33 cellular contexts compared by ENCODE assay signal in genomic region chr1:4140241-4140640, GRCh38.
"Had no signal": no experiment of that assay in that cellular context is flagged by ENCODE, and none has a peak within 500 bp of the region (broad histone marks: within the 10 kb centered on the region; RNA-seq: fewer than 3 reads in every experiment).

No MANE protein-coding gene starts in this region.

- H3K4me1 ChIP-seq: adrenal gland, ascending aorta had no signal

- H3K4me3 ChIP-seq: adrenal gland, ascending aorta, cardiac muscle cell had no signal

- H3K27me3 ChIP-seq: adrenal gland, ascending aorta, cardiac muscle cell had no signal

- H3K9me3 ChIP-seq: adrenal gland, ascending aorta had no signal

- H3K27ac ChIP-seq: adrenal gland, ascending aorta, cardiac muscle cell, VCaP had no signal

- DNase-seq: activated B cell treated with CpG ODN at 0.5 μM for 24 hours; activated CD4-positive, alpha-beta memory T cell treated with anti-CD3 and anti-CD28 coated beads for 36 hours; activated CD4-positive, alpha-beta T cell treated with anti-CD3 and anti-CD28 coated beads for 4 hours; activated CD4-positive, alpha-beta T cell treated with anti-CD3 and anti-CD28 coated beads, Interleukin-2, amount 10 ng/mL, durations not matched to agents 24 days and 14 days; activated CD4-positive, alpha-beta T cell treated with anti-CD3 and anti-CD28 coated beads, Interleukin-2, amount 50 U/mL, for 1 hour; activated CD4-positive, alpha-beta T cell treated with anti-CD3 and anti-CD28 coated beads, Interleukin-2, amount 50 U/mL, for 4 hours; activated CD4-positive, CD25-positive, alpha-beta regulatory T cell treated with anti-CD3 and anti-CD28 coated beads, Interleukin-2, amount 50 U/mL, for 72 hours; activated CD8-positive, alpha-beta memory T cell treated with anti-CD3 and anti-CD28 coated beads, Interleukin-2, amount 50 U/mL, for 4 hours; activated CD8-positive, alpha-beta T cell treated with anti-CD3 and anti-CD28 coated beads for 36 hours; activated effector memory CD4-positive, alpha-beta T cell treated with anti-CD3 and anti-CD28 coated beads, Interleukin-2, amount 50 U/mL, for 16 hours; activated gamma-delta T cell treated with Interleukin-2 at 50 U/mL for 16 hours; activated naive CD4-positive, alpha-beta T cell; activated naive CD4-positive, alpha-beta T cell treated with anti-CD3 and anti-CD28 coated beads for 36 hours; activated naive CD4-positive, alpha-beta T cell treated with anti-CD3 and anti-CD28 coated beads, Interleukin-2, amount 50 U/mL, for 16 hours; activated naive CD8-positive, alpha-beta T cell treated with anti-CD3 and anti-CD28 coated beads for 36 hours; activated T-cell treated with anti-CD3 and anti-CD28 coated beads for 4 hours; activated T-cell treated with anti-CD3 and anti-CD28 coated beads, Interleukin-2, amount 50 U/mL, for 1 hour; activated T-cell treated with anti-CD3 and anti-CD28 coated beads, Interleukin-2, amount 50 U/mL, for 4 hours; activated T-cell treated with anti-CD3 and anti-CD28 coated beads, Interleukin-2, amount 50 U/mL, for 72 hours; adrenal gland; amniotic stem cell; caudate nucleus; cerebellar nuclear complex; T-helper 2 cell; T-helper 9 cell had no signal

- FAIRE-seq: bronchial epithelial cell, colon, TTC549 had no signal

- ATAC-seq: activated CD8-positive, alpha-beta T cell treated with anti-CD3 and anti-CD28 coated beads for 36 hours; activated naive CD4-positive, alpha-beta T cell treated with anti-CD3 and anti-CD28 coated beads, Interleukin-2, amount 50 U/mL, for 72 hours; activated T-cell treated with anti-CD3 and anti-CD28 coated beads, Interleukin-2, amount 50 U/mL, for 4 hours; activated T-cell treated with anti-CD3 and anti-CD28 coated beads, Interleukin-2, amount 50 U/mL, for 72 hours; activated T-helper 17 cell treated with anti-CD3 and anti-CD28 coated beads, Interleukin-2, amount 50 U/mL, for 72 hours had no signal

- H3K36me3 ChIP-seq: adrenal gland, ascending aorta, cardiac muscle cell had no signal
